In genomic region chr4:113761682-113762060, GRCh38 we compare ENCODE assay signal across 8 cellular contexts. TPM values are rescaled to one million over a fixed set of nuclear protein-coding genes. Genes with fewer than 3 reads are reported as not detected.
DNase-seq lines count a peak whose midpoint lies in the region; ATAC-seq and TF ChIP-seq lines count a peak whose summit lies in the region.

Gene CAMK2D, minus strand, starts transcription at chr4:113761738. Its CDS starts 670 bp downstream, at chr4:113761068.

- TF ChIP-seq CTCF in GM12873 (IDR thresholded peaks at IDR 0.05; ENCODE audit: insufficient read depth, low read depth, low read length, missing control alignments) (peak; percentile 60), ascending aorta (IDR thresholded peaks at IDR 0.05) (peak; percentile 69 to 89 (median 69)), uterus (IDR thresholded peaks at IDR 0.05) (peak; percentile 63 to 72 (median 67))

- ATAC-seq in HG02678 (IDR thresholded peaks at IDR 0.05; ENCODE audit: unreplicated experiment) (peak; percentile 47), right cardiac atrium (peak; percentile 78 to 88)

- TF ChIP-seq POLR2A in uterus (IDR thresholded peaks at IDR 0.05) = peak; percentile 30 to 61

- H3K4me3 ChIP-seq in ascending aorta (peak within 1 kb of the TSS; percentile 80 to 93), right cardiac atrium (ENCODE audit: low read length) (peak within 1 kb of the TSS; percentile 71), uterus (peak within 1 kb of the TSS; percentile 68 to 92)

- H3K9me3 ChIP-seq in ascending aorta (no peaks in the 10 kb centered on the region), right cardiac atrium (ENCODE audit: control insufficient read depth, low read length) (no peaks in the 10 kb centered on the region), uterus (no peaks in the 10 kb centered on the region)

- WGBS in right cardiac atrium = under 1% methylated on average over 30 of the region's 30 CpGs

- H3K4me1 ChIP-seq in ascending aorta (peaks cover 0 to 16% of the 10 kb centered on the region in 2 donors), right cardiac atrium (ENCODE audit: control insufficient read depth, insufficient read depth, low read length) (no peaks in the 10 kb centered on the region), uterus (peaks cover 4 to 6% of the 10 kb centered on the region in 2 donors)

- intact Hi-C loops in ascending aorta (cut with DNase I) = loop anchor here (1.0 to 5.0 kb wide), 8 partner anchors 77 to 511 kb away; partner anchors contain the start of gene ARSJ
- intact Hi-C loops in right cardiac atrium (cut with DNase I) = loop anchor here in 3 of 4 donors (5.0 to 10.0 kb wide), 4 partner anchors 207 to 367 kb away; no protein-coding TSS in a partner anchor
- intact Hi-C loops in uterus (cut with DNase I; ENCODE audit: low total_unique reads) = loop anchor here (10.0 kb wide), 2 partner anchors 217 to 367 kb away; no protein-coding TSS in a partner anchor

- H3K36me3 ChIP-seq in ascending aorta (no peaks in the 10 kb centered on the region), uterus (no peaks in the 10 kb centered on the region)

- peak; percentile 56 for DNase-seq in NCI-H1105 treated with DMSO at 0.1 percent for 48 hours (lab: John Stamatoyannopoulos, UW)
- peak; percentile 69 to 89 (median 78) for DNase-seq in T-helper 1 cell
- DNase-seq in ascending aorta (ENCODE audit: low spot score in 2 of 2) = peak; percentile 60 to 92
- peak; percentile 84 to 95 (median 94) for DNase-seq in right cardiac atrium
- peak; percentile 72 for DNase-seq in pulmonary artery endothelial cell (ENCODE audit: low read depth, low spot score)
- DNase-seq in uterus = peak; percentile 87 to 89

- H3K27me3 ChIP-seq in ascending aorta (no peaks in the 10 kb centered on the region), right cardiac atrium (ENCODE audit: control insufficient read depth, insufficient read depth) (no peaks in the 10 kb centered on the region), uterus (no peaks in the 10 kb centered on the region)

- peak within 1 kb of the TSS; percentile 97 to 99 for H3K27ac ChIP-seq in ascending aorta
- H3K27ac ChIP-seq in right cardiac atrium (ENCODE audit: low read length) = peak within 1 kb of the TSS; percentile 98
- peak within 1 kb of the TSS; percentile 97 to 100 for H3K27ac ChIP-seq in uterus

RNA-seq across cellular contexts. Expression of gene CAMK2D, which starts in this region (rescaled TPM):
- total RNA-seq in ascending aorta (23.8 TPM), right cardiac atrium (100 to 1,000 TPM; 150 to 177 (median 152) TPM), pulmonary artery endothelial cell (38.1 and 50.3 TPM in 2 replicates), uterus (10 to 100 TPM; 41.5 to 95.3 (median 54.3) TPM)
- 77.2 TPM for polyA plus RNA-seq in right cardiac atrium

Comparison
In these comparisons a context has a peak if more than half of its experiments do, and no peak if none do; other contexts are left out.
1. Peak in every context shown above with its lines: DNase-seq, ATAC-seq, H3K4me3 ChIP-seq and H3K27ac ChIP-seq.